Comparison of ENCODE assay signal across 8 cellular contexts in genomic region chr9:129483467-129484324, GRCh38.
DNase-seq lines count a peak whose midpoint lies in the region; ATAC-seq and TF ChIP-seq lines count a peak whose summit lies in the region.

No MANE protein-coding gene starts in this region.

- H2AK5ac ChIP-seq in neuronal stem cell (ENCODE audit: low read depth, low read length): peak overlapping the region; percentile 49

- no peak for TF ChIP-seq EP300 in gastroesophageal sphincter (IDR thresholded peaks at IDR 0.05)

- peak in 1 of 4 experiments; percentile 18 for TF ChIP-seq CTCF in gastroesophageal sphincter (IDR thresholded peaks at IDR 0.05)

- peak overlapping the region; percentile 57 for H2BK5ac ChIP-seq in neuronal stem cell (ENCODE audit: low read length)

- peak overlapping the region; percentile 98 for H3K18ac ChIP-seq in neuronal stem cell (ENCODE audit: low read length)

- H2BK120ac ChIP-seq in neuronal stem cell (ENCODE audit: low read depth, low read length): peak overlapping the region; percentile 22

- H3K27me3 ChIP-seq in gastroesophageal sphincter (no peaks in the 10 kb centered on the region), neuronal stem cell (ENCODE audit: control insufficient read depth in 3 of 3, insufficient read depth in 3 of 3, low read depth in 1 of 3, low read length in 3 of 3) (peaks cover 0 to 9% (median 0%) of the 10 kb centered on the region in 3 experiments)

- H3K4ac ChIP-seq in neuronal stem cell (ENCODE audit: low read length): no peak overlapping the region

- H3K9ac ChIP-seq in neuronal stem cell (ENCODE audit: low read depth, low read length, poor library complexity): peak overlapping the region; percentile 38

- H2AFZ ChIP-seq in neuronal stem cell (ENCODE audit: low read length): peak overlapping the region; percentile 62

- H3K9me3 ChIP-seq in gastroesophageal sphincter (no peaks in the 10 kb centered on the region), neuronal stem cell (replicated peaks in 1 of 2; ENCODE audit: control insufficient read depth in 2 of 2, insufficient read depth in 1 of 2, low read depth in 1 of 2, low read length in 2 of 2) (no peaks in the 10 kb centered on the region)

- WGBS in gastroesophageal sphincter (ENCODE audit: low coverage in 1 of 2), 2 donors: no CpG with 5 or more reads among the region's 29 CpGs
- no CpG with 5 or more reads among the region's 29 CpGs for WGBS in neuronal stem cell (ENCODE audit: extremely low coverage in 2 of 2, insufficient read length in 2 of 2, insufficient replicate concordance in 1 of 2), 2 donors

- peak overlapping the region; percentile 46 for H3K23ac ChIP-seq in neuronal stem cell (ENCODE audit: low read depth, low read length, poor library complexity)

- peak overlapping the region; percentile 89 for H3K4me2 ChIP-seq in neuronal stem cell (ENCODE audit: insufficient read depth, low read length, poor library complexity, severe bottlenecking)

- peak overlapping the region; percentile 22 to 60 for H3K27ac Mint-ChIP-seq in activated naive CD4-positive, alpha-beta T cell treated with anti-CD3 and anti-CD28 coated beads, Interleukin-2, amount 50 U/mL, for 72 hours

- no peak overlapping the region for H3K14ac ChIP-seq in neuronal stem cell (ENCODE audit: low read length)

- no peaks in the 10 kb centered on the region for H3K9me3 Mint-ChIP-seq in activated naive CD4-positive, alpha-beta T cell treated with anti-CD3 and anti-CD28 coated beads, Interleukin-2, amount 50 U/mL, for 72 hours

- no peaks in the 10 kb centered on the region for H3K36me3 ChIP-seq in gastroesophageal sphincter
- no peaks in the 10 kb centered on the region for H3K36me3 ChIP-seq in neuronal stem cell (replicated peaks in 1 of 2; ENCODE audit: control insufficient read depth in 2 of 2, insufficient read depth in 2 of 2, low read length in 2 of 2)

- H3K4me3 ChIP-seq in gastroesophageal sphincter: peak overlapping the region; percentile 36 to 74
- H3K4me3 ChIP-seq in neuronal stem cell (ENCODE audit: low read length in 2 of 2): peak overlapping the region in 1 of 2 donors; percentile 45

- no peak overlapping the region for H2BK12ac ChIP-seq in neuronal stem cell (ENCODE audit: low read length)

- peaks cover 4 to 95% (median 63%) of the 10 kb centered on the region in 3 donors for H3K4me1 ChIP-seq in gastroesophageal sphincter
- peaks cover 27 to 62% of the 10 kb centered on the region in 2 donors for H3K4me1 ChIP-seq in neuronal stem cell (ENCODE audit: control insufficient read depth in 2 of 2, insufficient read depth in 1 of 2, low read depth in 1 of 2, low read length in 2 of 2)

- H3K79me1 ChIP-seq in neuronal stem cell (ENCODE audit: low read depth, low read length): no peaks in the 10 kb centered on the region

- no peak overlapping the region for H4K8ac ChIP-seq in neuronal stem cell (ENCODE audit: low read depth, low read length)

- peak; percentile 20 for DNase-seq in DMS153 (lab: John Stamatoyannopoulos, UW)
- DNase-seq in NCI-H1105 (lab: John Stamatoyannopoulos, UW): peak; percentile 7
- DNase-seq in activated naive CD4-positive, alpha-beta T cell treated with anti-CD3 and anti-CD28 coated beads, Interleukin-2, amount 50 U/mL, for 72 hours (ENCODE audit: low spot score in 2 of 2): peak in 1 of 2 donors; percentile 21
- DNase-seq in neuronal stem cell (ENCODE audit: low spot score): no peak
- DNase-seq in NCI-H2029 treated with DMSO at 0.1 percent for 48 hours (lab: John Stamatoyannopoulos, UW): no peak
- no peak for DNase-seq in HUDEP-2 (lab: John Stamatoyannopoulos, UW; ENCODE audit: unreplicated experiment in 76 of 76)

- TF ChIP-seq POLR2A in gastroesophageal sphincter (IDR thresholded peaks at IDR 0.05): peak; percentile 53 to 65

- H2BK15ac ChIP-seq in neuronal stem cell (ENCODE audit: low read length): peak overlapping the region; percentile 98

- no peak for ATAC-seq in activated naive CD4-positive, alpha-beta T cell treated with anti-CD3 and anti-CD28 coated beads, Interleukin-2, amount 50 U/mL, for 72 hours
- peak; percentile 55 for ATAC-seq in gastroesophageal sphincter
- no peak for ATAC-seq in GM18907 (IDR thresholded peaks at IDR 0.05; ENCODE audit: unreplicated experiment)

- peaks cover 0 to under 1% of the 10 kb centered on the region in 2 donors for H3K36me3 Mint-ChIP-seq in activated naive CD4-positive, alpha-beta T cell treated with anti-CD3 and anti-CD28 coated beads, Interleukin-2, amount 50 U/mL, for 72 hours

- H3K27ac ChIP-seq in gastroesophageal sphincter: peak overlapping the region; percentile 95 to 100 (median 98)
- H3K27ac ChIP-seq in neuronal stem cell (replicated peaks; ENCODE audit: low read length): peak overlapping the region; percentile 31

- no peak overlapping the region for H4K91ac ChIP-seq in neuronal stem cell (ENCODE audit: low read depth, low read length, poor library complexity)

Comparison
In these comparisons a context has a peak if more than half of its experiments do, and no peak if none do; other contexts are left out.
1. DNase-seq: peak in DMS153 (single experiment) and NCI-H1105 (single experiment); none in neuronal stem cell (single experiment), NCI-H2029 treated with DMSO at 0.1 percent for 48 hours (single experiment) and HUDEP-2 (0 of 76).